ENCODE assay signal across 1 cellular context in genomic region chr17:50079334-50080095, GRCh38.
TF ChIP-seq lines count a peak whose summit lies in the region.

No MANE protein-coding gene starts in this region.

TF ChIP-seq in HepG2, 621 proteins besides CTCF, POLR2A, EP300 and RAD21 (continued from another document and continues in another):
- TF ChIP-seq, protein P1, sequence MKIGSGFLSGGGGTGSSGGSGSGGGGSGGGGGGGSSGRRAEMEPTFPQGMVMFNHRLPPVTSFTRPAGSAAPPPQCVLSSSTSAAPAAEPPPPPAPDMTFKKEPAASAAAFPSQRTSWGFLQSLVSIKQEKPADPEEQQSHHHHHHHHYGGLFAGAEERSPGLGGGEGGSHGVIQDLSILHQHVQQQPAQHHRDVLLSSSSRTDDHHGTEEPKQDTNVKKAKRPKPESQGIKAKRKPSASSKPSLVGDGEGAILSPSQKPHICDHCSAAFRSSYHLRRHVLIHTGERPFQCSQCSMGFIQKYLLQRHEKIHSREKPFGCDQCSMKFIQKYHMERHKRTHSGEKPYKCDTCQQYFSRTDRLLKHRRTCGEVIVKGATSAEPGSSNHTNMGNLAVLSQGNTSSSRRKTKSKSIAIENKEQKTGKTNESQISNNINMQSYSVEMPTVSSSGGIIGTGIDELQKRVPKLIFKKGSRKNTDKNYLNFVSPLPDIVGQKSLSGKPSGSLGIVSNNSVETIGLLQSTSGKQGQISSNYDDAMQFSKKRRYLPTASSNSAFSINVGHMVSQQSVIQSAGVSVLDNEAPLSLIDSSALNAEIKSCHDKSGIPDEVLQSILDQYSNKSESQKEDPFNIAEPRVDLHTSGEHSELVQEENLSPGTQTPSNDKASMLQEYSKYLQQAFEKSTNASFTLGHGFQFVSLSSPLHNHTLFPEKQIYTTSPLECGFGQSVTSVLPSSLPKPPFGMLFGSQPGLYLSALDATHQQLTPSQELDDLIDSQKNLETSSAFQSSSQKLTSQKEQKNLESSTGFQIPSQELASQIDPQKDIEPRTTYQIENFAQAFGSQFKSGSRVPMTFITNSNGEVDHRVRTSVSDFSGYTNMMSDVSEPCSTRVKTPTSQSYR (CRISPR knock-in tag; IDR thresholded peaks at IDR 0.05; ENCODE audit: borderline replicate concordance) = 0 out of 2 replicates have a peak, but pooled peaks have one; percentile 14
- TF ChIP-seq TEAD3 (CRISPR knock-in tag; optimal IDR thresholded peaks at IDR 0.05; ENCODE audit: borderline replicate concordance) (peak; percentile 68), ZNF687 (CRISPR knock-in tag; IDR thresholded peaks at IDR 0.05) (peak; percentile 61), JUND (CRISPR knock-in tag; IDR thresholded peaks at IDR 0.05) (0 out of 2 replicates have a peak, but pooled peaks have one; percentile 11), RARA (CRISPR knock-in tag; IDR thresholded peaks at IDR 0.05) (no peak), ZNF788 (CRISPR knock-in tag; IDR thresholded peaks at IDR 0.05; ENCODE audit: borderline replicate concordance) (peak; percentile 66; the same call in 1 of the 2 replicates), HOXA9 (CRISPR knock-in tag; IDR thresholded peaks at IDR 0.05; ENCODE audit: borderline replicate concordance) (0 out of 2 replicates have a peak, but pooled peaks have one; percentile 45), ZNF709 (CRISPR knock-in tag; IDR thresholded peaks at IDR 0.05) (no peak), ZZZ3 (CRISPR knock-in tag; IDR thresholded peaks at IDR 0.05; ENCODE audit: borderline replicate concordance) (no peak), ERF (CRISPR knock-in tag; IDR thresholded peaks at IDR 0.05) (peak; percentile 48; the same call in 1 of the 2 replicates), ZNF768 (CRISPR knock-in tag; IDR thresholded peaks at IDR 0.05) (peak; percentile 38), THAP9 (CRISPR knock-in tag; IDR thresholded peaks at IDR 0.05; ENCODE audit: borderline replicate concordance) (peak; percentile 74; the same call in 1 of the 2 replicates), ZEB1 (IDR thresholded peaks at IDR 0.05; ENCODE audit: insufficient replicate concordance, low read depth) (no peak), ZSCAN29 (CRISPR knock-in tag; conservative IDR thresholded peaks at IDR 0.05) (no peak), CEBPB (IDR thresholded peaks at IDR 0.05; ENCODE audit: borderline replicate concordance, low read depth, low read length) (no peak), HDAC2 (CRISPR knock-in tag; IDR thresholded peaks at IDR 0.05) (peak; percentile 65; the same call in 1 of the 2 replicates), ZMYM4 (CRISPR knock-in tag; IDR thresholded peaks at IDR 0.05) (peak; percentile 88), FOXA1 (IDR thresholded peaks at IDR 0.05) (no peak), FOXA1 (CRISPR knock-in tag; IDR thresholded peaks at IDR 0.05) (peak; percentile 47; the same call in 1 of the 2 replicates), IRF2 (CRISPR knock-in tag; IDR thresholded peaks at IDR 0.05) (0 out of 2 replicates have a peak, but pooled peaks have one; percentile 21), AGO1 (IDR thresholded peaks at IDR 0.05; ENCODE audit: low read depth, low read length, poor library complexity, severe bottlenecking) (peak; percentile 76), IRX3 (CRISPR knock-in tag; IDR thresholded peaks at IDR 0.05; ENCODE audit: borderline replicate concordance, low read depth) (no peak), ZNF335 (CRISPR knock-in tag; IDR thresholded peaks at IDR 0.05) (no peak), KLF6 (CRISPR knock-in tag; IDR thresholded peaks at IDR 0.05) (no peak), KDM2A (CRISPR knock-in tag; IDR thresholded peaks at IDR 0.05; ENCODE audit: borderline replicate concordance, low read depth) (peak; percentile 78), ZNF777 (CRISPR knock-in tag; IDR thresholded peaks at IDR 0.05) (no peak), AHR (CRISPR knock-in tag; IDR thresholded peaks at IDR 0.05) (peak; percentile 84; the same call in 1 of the 2 replicates), ZXDC (CRISPR knock-in tag; IDR thresholded peaks at IDR 0.05) (peak; percentile 48; the same call in 1 of the 2 replicates), ZNF382 (CRISPR knock-in tag; IDR thresholded peaks at IDR 0.05; ENCODE audit: borderline replicate concordance) (no peak), HIC2 (CRISPR knock-in tag; IDR thresholded peaks at IDR 0.05; ENCODE audit: low read depth) (peak; percentile 68), ZNF124 (CRISPR knock-in tag; IDR thresholded peaks at IDR 0.05) (0 out of 2 replicates have a peak, but pooled peaks have one; percentile 78), RFX1 (IDR thresholded peaks at IDR 0.05) (no peak), CCDC6 (CRISPR knock-in tag; IDR thresholded peaks at IDR 0.05) (peak; percentile 64; the same call in 1 of the 2 replicates), HOXA5 (CRISPR knock-in tag; IDR thresholded peaks at IDR 0.05) (0 out of 2 replicates have a peak, but pooled peaks have one; percentile 26), SAP130 (CRISPR knock-in tag; IDR thresholded peaks at IDR 0.05; ENCODE audit: low read depth) (peak; percentile 34; the same call in 1 of the 2 replicates), FOXO1 (CRISPR knock-in tag; IDR thresholded peaks at IDR 0.05) (peak; percentile 15; the same call in 1 of the 2 replicates), MIER3 (CRISPR knock-in tag; IDR thresholded peaks at IDR 0.05; ENCODE audit: borderline replicate concordance) (peak; percentile 50; the same call in 1 of the 2 replicates), ZNF280B (CRISPR knock-in tag; IDR thresholded peaks at IDR 0.05; ENCODE audit: borderline replicate concordance) (no peak), ZNF44 (CRISPR knock-in tag; IDR thresholded peaks at IDR 0.05) (no peak), SYNCRIP (IDR thresholded peaks at IDR 0.05; ENCODE audit: insufficient read depth, low read depth, low read length) (no peak), ZFX (CRISPR knock-in tag; IDR thresholded peaks at IDR 0.05; ENCODE audit: low read depth) (peak; percentile 72), ZNF292 (CRISPR knock-in tag; IDR thresholded peaks at IDR 0.05; ENCODE audit: borderline replicate concordance, low read depth) (no peak), ZNF776 (CRISPR knock-in tag; IDR thresholded peaks at IDR 0.05) (0 out of 2 replicates have a peak, but pooled peaks have one; percentile 28)
- TF ChIP-seq, protein P2, sequence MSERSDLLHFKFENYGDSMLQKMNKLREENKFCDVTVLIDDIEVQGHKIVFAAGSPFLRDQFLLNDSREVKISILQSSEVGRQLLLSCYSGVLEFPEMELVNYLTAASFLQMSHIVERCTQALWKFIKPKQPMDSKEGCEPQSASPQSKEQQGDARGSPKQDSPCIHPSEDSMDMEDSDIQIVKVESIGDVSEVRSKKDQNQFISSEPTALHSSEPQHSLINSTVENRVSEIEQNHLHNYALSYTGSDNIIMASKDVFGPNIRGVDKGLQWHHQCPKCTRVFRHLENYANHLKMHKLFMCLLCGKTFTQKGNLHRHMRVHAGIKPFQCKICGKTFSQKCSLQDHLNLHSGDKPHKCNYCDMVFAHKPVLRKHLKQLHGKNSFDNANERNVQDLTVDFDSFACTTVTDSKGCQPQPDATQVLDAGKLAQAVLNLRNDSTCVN (CRISPR knock-in tag; IDR thresholded peaks at IDR 0.05; ENCODE audit: borderline replicate concordance) = no peak
- TF ChIP-seq, protein P3, sequence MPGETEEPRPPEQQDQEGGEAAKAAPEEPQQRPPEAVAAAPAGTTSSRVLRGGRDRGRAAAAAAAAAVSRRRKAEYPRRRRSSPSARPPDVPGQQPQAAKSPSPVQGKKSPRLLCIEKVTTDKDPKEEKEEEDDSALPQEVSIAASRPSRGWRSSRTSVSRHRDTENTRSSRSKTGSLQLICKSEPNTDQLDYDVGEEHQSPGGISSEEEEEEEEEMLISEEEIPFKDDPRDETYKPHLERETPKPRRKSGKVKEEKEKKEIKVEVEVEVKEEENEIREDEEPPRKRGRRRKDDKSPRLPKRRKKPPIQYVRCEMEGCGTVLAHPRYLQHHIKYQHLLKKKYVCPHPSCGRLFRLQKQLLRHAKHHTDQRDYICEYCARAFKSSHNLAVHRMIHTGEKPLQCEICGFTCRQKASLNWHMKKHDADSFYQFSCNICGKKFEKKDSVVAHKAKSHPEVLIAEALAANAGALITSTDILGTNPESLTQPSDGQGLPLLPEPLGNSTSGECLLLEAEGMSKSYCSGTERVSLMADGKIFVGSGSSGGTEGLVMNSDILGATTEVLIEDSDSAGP (CRISPR knock-in tag; IDR thresholded peaks at IDR 0.05; ENCODE audit: borderline replicate concordance) = peak; percentile 75
